ENCODE assay signal across 14 cellular contexts in the genomic region with DNA sequence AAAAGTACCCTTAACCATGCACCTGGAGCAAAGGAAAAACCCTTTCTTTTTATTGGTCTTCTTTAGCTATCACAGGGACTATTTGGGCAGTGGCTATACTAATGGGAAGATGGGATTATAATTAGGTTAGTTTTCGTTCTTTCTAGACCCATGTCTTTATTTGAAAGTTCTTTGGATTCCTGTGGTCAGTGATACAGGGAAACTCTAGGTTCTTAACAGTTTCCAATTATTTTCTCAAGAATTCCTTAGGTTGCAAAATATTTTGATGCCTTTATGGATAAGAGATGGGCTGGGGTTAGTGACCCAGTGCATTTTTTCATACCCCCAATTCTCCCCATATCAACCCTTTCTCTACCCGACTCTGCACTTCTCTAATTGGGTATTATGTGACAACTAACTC. TPM values are rescaled to one million over a fixed set of nuclear protein-coding genes. Genes with fewer than 3 reads are reported as not detected.
DNase-seq lines count a peak whose midpoint lies in the region; ATAC-seq and TF ChIP-seq lines count a peak whose summit lies in the region.
"Had no signal": no experiment of that assay in that cellular context is flagged by ENCODE, and none has a peak within 500 bp of the region (broad histone marks: within the 10 kb centered on the region; RNA-seq: fewer than 3 reads in every experiment).

No MANE protein-coding gene starts in this region.

- H3K27ac ChIP-seq in coronary artery (peak overlapping the region in 1 of 2 donors; percentile 59), neural progenitor cell (peak overlapping the region; percentile 34), gastrocnemius medialis (no peak overlapping the region)

- no peaks in the 10 kb centered on the region for H3K9me3 ChIP-seq in neural progenitor cell (ENCODE audit: low read depth)
- H3K9me3 ChIP-seq in gastrocnemius medialis, result no peaks in the 10 kb centered on the region
- H3K9me3 ChIP-seq: upper lobe of left lung had no signal

- peaks cover 89% of the 10 kb centered on the region for H3K4me1 Mint-ChIP-seq in activated CD4-positive, alpha-beta memory T cell treated with anti-CD3 and anti-CD28 coated beads for 36 hours (ENCODE audit: low read depth)
- peaks cover 73% of the 10 kb centered on the region for H3K4me1 Mint-ChIP-seq in activated CD4-positive, alpha-beta memory T cell treated with anti-CD3 and anti-CD28 coated beads, Interleukin-2, amount 10 ng/mL, durations not matched to agents 7 days and 5 days
- peaks cover 6% of the 10 kb centered on the region for H3K4me1 Mint-ChIP-seq in neural progenitor cell

- H3K4me3 ChIP-seq in coronary artery (peak overlapping the region; percentile 15), neural progenitor cell (no peak overlapping the region), gastrocnemius medialis (no peak overlapping the region)
- H3K4me3 ChIP-seq: upper lobe of left lung had no signal

- H3F3A ChIP-seq in neural progenitor cell (ENCODE audit: low read depth), result peaks cover 11% of the 10 kb centered on the region

- H3K27me3 Mint-ChIP-seq in activated CD4-positive, alpha-beta memory T cell treated with anti-CD3 and anti-CD28 coated beads for 36 hours, result no peaks in the 10 kb centered on the region
- H3K27me3 Mint-ChIP-seq in activated CD4-positive, alpha-beta memory T cell treated with anti-CD3 and anti-CD28 coated beads, Interleukin-2, amount 10 ng/mL, durations not matched to agents 7 days and 5 days, result no peaks in the 10 kb centered on the region
- no peaks in the 10 kb centered on the region for H3K27me3 Mint-ChIP-seq in neural progenitor cell (ENCODE audit: insufficient read depth, low read depth)

- DNase-seq in activated CD4-positive, alpha-beta memory T cell treated with anti-CD3 and anti-CD28 coated beads for 36 hours, result no peak
- no peak for DNase-seq in activated CD4-positive, alpha-beta memory T cell treated with anti-CD3 and anti-CD28 coated beads, Interleukin-2, amount 10 ng/mL, durations not matched to agents 7 days and 5 days
- DNase-seq in LHCN-M2 (ENCODE audit: low read depth), result peak; percentile 62
- DNase-seq in coronary artery (ENCODE audit: low spot score), result no peak
- DNase-seq in neural progenitor cell (ENCODE audit: low spot score), result no peak
- DNase-seq in gastrocnemius medialis, result no peak
- DNase-seq: 8988T, erythroblast, NCI-H146, NCI-H69, upper lobe of left lung had no signal

- no peak overlapping the region for H2AFZ ChIP-seq in neural progenitor cell (replicated peaks)

- no peaks in the 10 kb centered on the region for H3K9me3 Mint-ChIP-seq in activated CD4-positive, alpha-beta memory T cell treated with anti-CD3 and anti-CD28 coated beads for 36 hours
- no peaks in the 10 kb centered on the region for H3K9me3 Mint-ChIP-seq in activated CD4-positive, alpha-beta memory T cell treated with anti-CD3 and anti-CD28 coated beads, Interleukin-2, amount 10 ng/mL, durations not matched to agents 7 days and 5 days
- H3K9me3 Mint-ChIP-seq in neural progenitor cell, result no peaks in the 10 kb centered on the region

- peaks cover 98% of the 10 kb centered on the region for H3K79me2 ChIP-seq in neural progenitor cell (ENCODE audit: low read depth)

- peaks cover 42% of the 10 kb centered on the region for H4K20me1 ChIP-seq in neural progenitor cell (ENCODE audit: low read depth)

- H3K27me3 ChIP-seq in neural progenitor cell, result no peaks in the 10 kb centered on the region
- H3K27me3 ChIP-seq in gastrocnemius medialis, result no peaks in the 10 kb centered on the region
- H3K27me3 ChIP-seq: upper lobe of left lung had no signal

- ATAC-seq in GM18873 (IDR thresholded peaks at IDR 0.05; ENCODE audit: low FRiP score, unreplicated experiment), result no peak
- ATAC-seq in gastrocnemius medialis, result no peak
- no peak for ATAC-seq in HG02840 (IDR thresholded peaks at IDR 0.05; ENCODE audit: low FRiP score, unreplicated experiment)
- ATAC-seq: Right ventricle myocardium inferior had no signal

- H3K36me3 ChIP-seq in neural progenitor cell (no peaks in the 10 kb centered on the region), gastrocnemius medialis (no peaks in the 10 kb centered on the region)
- H3K36me3 ChIP-seq: upper lobe of left lung had no signal

- no peak overlapping the region for H3K9ac ChIP-seq in neural progenitor cell

- TF ChIP-seq CTCF in coronary artery (IDR thresholded peaks at IDR 0.05), result no peak
- TF ChIP-seq CTCF in neural progenitor cell (IDR thresholded peaks at IDR 0.05), result no peak
- TF ChIP-seq CTCF in gastrocnemius medialis (IDR thresholded peaks at IDR 0.05 in 4 of 5, conservative IDR thresholded peaks at IDR 0.05 in 1 of 5), result no peak

- TF ChIP-seq POLR2A in gastrocnemius medialis (IDR thresholded peaks at IDR 0.05), result no peak

- CTCF ChIA-PET in activated CD4-positive, alpha-beta memory T cell treated with anti-CD3 and anti-CD28 coated beads for 36 hours (lab: Charles Lee), result interaction anchor here (1.2 kb wide), 1 partner anchor 15 kb away, joined by 3 read pairs; no protein-coding TSS in a partner anchor
- CTCF ChIA-PET in activated CD4-positive, alpha-beta memory T cell treated with anti-CD3 and anti-CD28 coated beads, Interleukin-2, amount 10 ng/mL, durations not matched to agents 7 days and 5 days (lab: Charles Lee), result interaction anchor here (0.6 to 2.7 kb wide), 5 partner anchors 11 to 42 kb away, joined by 4 to 13 read pairs (median 9); no protein-coding TSS in a partner anchor

- H3K27ac Mint-ChIP-seq in activated CD4-positive, alpha-beta memory T cell treated with anti-CD3 and anti-CD28 coated beads for 36 hours, result peak overlapping the region; percentile 59
- no peak overlapping the region for H3K27ac Mint-ChIP-seq in activated CD4-positive, alpha-beta memory T cell treated with anti-CD3 and anti-CD28 coated beads, Interleukin-2, amount 10 ng/mL, durations not matched to agents 7 days and 5 days
- no peak overlapping the region for H3K27ac Mint-ChIP-seq in neural progenitor cell

- POLR2A ChIA-PET in activated CD4-positive, alpha-beta memory T cell treated with anti-CD3 and anti-CD28 coated beads for 36 hours (lab: Charles Lee), result interaction anchor here (2.2 kb wide), 1 partner anchor 8 kb away, joined by 5 read pairs; no protein-coding TSS in a partner anchor
- POLR2A ChIA-PET in activated CD4-positive, alpha-beta memory T cell treated with anti-CD3 and anti-CD28 coated beads, Interleukin-2, amount 10 ng/mL, durations not matched to agents 7 days and 5 days (lab: Charles Lee), result interaction anchor here (1.7 to 4.6 kb wide), 5 partner anchors 12 to 47 kb away, joined by 4 to 60 read pairs (median 17); no protein-coding TSS in a partner anchor

- in situ Hi-C loops in gastrocnemius medialis (cut with MboI; ENCODE audit: low sequenced_read_pairs in 4 of 4), result no loop called here

- H3K4me1 ChIP-seq in neural progenitor cell, result peaks cover 22% of the 10 kb centered on the region
- H3K4me1 ChIP-seq in gastrocnemius medialis, result peaks cover 0 to 15% of the 10 kb centered on the region in 2 donors

- H3K36me3 Mint-ChIP-seq in activated CD4-positive, alpha-beta memory T cell treated with anti-CD3 and anti-CD28 coated beads for 36 hours, result peaks cover 2% of the 10 kb centered on the region
- H3K36me3 Mint-ChIP-seq in activated CD4-positive, alpha-beta memory T cell treated with anti-CD3 and anti-CD28 coated beads, Interleukin-2, amount 10 ng/mL, durations not matched to agents 7 days and 5 days (ENCODE audit: low read depth), result peaks cover 15% of the 10 kb centered on the region
- H3K36me3 Mint-ChIP-seq in neural progenitor cell, result peaks cover 3% of the 10 kb centered on the region

- no peak overlapping the region for H3K4me2 ChIP-seq in neural progenitor cell

- no peak overlapping the region for H3K4me3 Mint-ChIP-seq in activated CD4-positive, alpha-beta memory T cell treated with anti-CD3 and anti-CD28 coated beads for 36 hours
- H3K4me3 Mint-ChIP-seq in activated CD4-positive, alpha-beta memory T cell treated with anti-CD3 and anti-CD28 coated beads, Interleukin-2, amount 10 ng/mL, durations not matched to agents 7 days and 5 days, result no peak overlapping the region
- no peak overlapping the region for H3K4me3 Mint-ChIP-seq in neural progenitor cell

- intact Hi-C loops in activated CD4-positive, alpha-beta memory T cell treated with anti-CD3 and anti-CD28 coated beads for 36 hours (cut with micrococcal nuclease), result loop anchor here (2.0 kb wide), 1 partner anchor 16 kb away; no protein-coding TSS in a partner anchor
- intact Hi-C loops in gastrocnemius medialis (cut with DNase I; ENCODE audit: low total_unique reads), result no loop called here

RNA-seq across cellular contexts. Expression of a gene that starts 49.0 kb away (rescaled TPM):
- total RNA-seq in activated CD4-positive, alpha-beta memory T cell treated with anti-CD3 and anti-CD28 coated beads for 36 hours, result 10 to 100 TPM; 92.3 to 93.3 TPM
- total RNA-seq in activated CD4-positive, alpha-beta memory T cell treated with anti-CD3 and anti-CD28 coated beads, Interleukin-2, amount 10 ng/mL, durations not matched to agents 7 days and 5 days, result 100 to 1,000 TPM; 400 to 401 TPM
- total RNA-seq in LHCN-M2 (2014; rRNA removed), result 66.1 and 148 TPM in 2 replicates
- 30.4 TPM for polyA plus RNA-seq in LHCN-M2 (2012)
- total RNA-seq in neural progenitor cell (ENCODE audit: low replicate concordance), result 202 and 345 TPM in 2 replicates
- total RNA-seq in gastrocnemius medialis, result 10 to 100 TPM; 16.0 to 31.3 (median 18.4) TPM
